Comparison of ENCODE assay signal across 8 cellular contexts in genomic region chr1:68115308-68115707, GRCh38.
"Had no signal": no experiment of that assay in that cellular context is flagged by ENCODE, and none has a peak within 500 bp of the region (broad histone marks: within the 10 kb centered on the region; RNA-seq: fewer than 3 reads in every experiment).

No MANE protein-coding gene starts in this region.

- H2AFZ ChIP-seq: GM23338 had no signal

- H3K4me1 ChIP-seq: HAP-1 had no signal

- H3K4me3 Mint-ChIP-seq: GM23338 had no signal

- ATAC-seq: GM23338, HCT116 had no signal

- H3K4me1 Mint-ChIP-seq: GM23338 had no signal

- DNase-seq: H7, IMR-90, KBM-7 had no signal

- H3K9ac ChIP-seq: KMS-11 had no signal

- H3K9me3 Mint-ChIP-seq: GM23338 had no signal

- FAIRE-seq: HTR-8/SVneo had no signal

- H3K9me3 ChIP-seq: HAP-1 had no signal

- H3K36me3 ChIP-seq: HAP-1 had no signal

- H3K27ac Mint-ChIP-seq: GM23338 had no signal

- H3K27ac ChIP-seq: KMS-11 had no signal

- H3K4me2 ChIP-seq: GM23338, KMS-11 had no signal

- H3K4me3 ChIP-seq: GM23338, HAP-1 had no signal
